ENCODE assay signal across 10 cellular contexts in the genomic region with DNA sequence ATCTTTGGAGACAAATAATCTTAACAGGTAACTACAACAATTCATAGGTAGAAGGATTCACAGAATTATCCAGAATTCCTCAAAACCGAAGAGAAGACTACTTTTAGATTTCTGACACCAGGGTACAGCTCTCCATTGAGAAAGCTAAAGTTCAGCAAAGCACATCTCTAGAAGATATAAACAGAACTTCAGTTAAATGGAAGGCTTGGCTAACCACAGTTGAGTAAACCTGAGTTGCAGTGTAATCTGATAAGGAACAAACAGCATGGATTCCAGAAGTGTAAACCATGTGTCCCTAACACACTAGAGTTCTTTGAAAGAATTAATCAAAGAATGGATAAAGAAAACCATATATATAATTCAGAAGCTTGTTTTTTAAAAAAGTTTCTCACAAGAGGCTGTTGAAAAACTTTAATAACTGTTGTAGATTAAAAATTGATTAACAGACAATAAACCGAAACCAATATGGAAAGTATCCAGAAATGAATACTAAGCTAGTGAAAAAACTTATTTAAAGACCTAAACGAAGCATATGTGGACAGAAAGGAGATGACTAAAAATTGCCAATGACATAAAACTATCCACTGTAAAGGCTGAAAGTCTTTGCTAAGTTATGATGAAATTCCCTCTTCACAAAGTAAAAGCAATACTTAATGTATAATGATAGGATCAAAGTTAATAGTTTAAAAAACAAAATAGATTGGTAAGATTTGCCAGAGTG. TPM values are rescaled to one million over a fixed set of nuclear protein-coding genes. Genes with fewer than 3 reads are reported as not detected.
DNase-seq lines count a peak whose midpoint lies in the region; ATAC-seq and TF ChIP-seq lines count a peak whose summit lies in the region.
"Had no signal": no experiment of that assay in that cellular context is flagged by ENCODE, and none has a peak within 500 bp of the region (broad histone marks: within the 10 kb centered on the region; RNA-seq: fewer than 3 reads in every experiment).

No MANE protein-coding gene starts in this region.

- TF ChIP-seq POLR2A in esophagus squamous epithelium (IDR thresholded peaks at IDR 0.05): no peak

- H3K27ac ChIP-seq in esophagus squamous epithelium: peak overlapping the region in 3 of 4 donors; percentile 78 to 87 (median 83)
- H3K27ac ChIP-seq in smooth muscle cell (ENCODE audit: low read depth): no peak overlapping the region

- peak; percentile 24 for ATAC-seq in activated CD4-positive, alpha-beta T cell treated with anti-CD3 and anti-CD28 coated beads for 36 hours
- no peak for ATAC-seq in HG03135 (IDR thresholded peaks at IDR 0.05; ENCODE audit: unreplicated experiment)

- WGBS in esophagus squamous epithelium, 2 donors: 33 to 42% methylated on average over 3 of the region's 3 CpGs
- 68% methylated on average over 3 of the region's 3 CpGs for WGBS in smooth muscle cell (ENCODE audit: low lambda C conversion rate)

- no peak overlapping the region for H3K4me3 Mint-ChIP-seq in activated CD4-positive, alpha-beta T cell treated with anti-CD3 and anti-CD28 coated beads for 36 hours

- H3K9ac ChIP-seq in smooth muscle cell (ENCODE audit: low read depth): no peak overlapping the region

- H3K36me3 Mint-ChIP-seq in activated CD4-positive, alpha-beta T cell treated with anti-CD3 and anti-CD28 coated beads for 36 hours (ENCODE audit: low read depth): no peaks in the 10 kb centered on the region

- H3K4me2 ChIP-seq in smooth muscle cell: peak overlapping the region; percentile 81

- POLR2A ChIA-PET in activated CD4-positive, alpha-beta T cell treated with anti-CD3 and anti-CD28 coated beads for 36 hours (lab: Charles Lee): interaction anchor here (1.4 to 1.6 kb wide), 4 partner anchors 31 to 81 kb away, joined by 4 read pairs; no protein-coding TSS in a partner anchor

- H3K27ac Mint-ChIP-seq in activated CD4-positive, alpha-beta T cell treated with anti-CD3 and anti-CD28 coated beads for 36 hours: peak overlapping the region; percentile 70

- no peaks in the 10 kb centered on the region for H4K20me1 ChIP-seq in smooth muscle cell (ENCODE audit: low read depth)

- TF ChIP-seq CTCF in esophagus squamous epithelium (IDR thresholded peaks at IDR 0.05) (no peak), smooth muscle cell (IDR thresholded peaks at IDR 0.05; ENCODE audit: borderline replicate concordance, insufficient read depth, poor library complexity, severe bottlenecking) (no peak), GM13977 (IDR thresholded peaks at IDR 0.05; ENCODE audit: extremely low read depth, insufficient read depth, missing control alignments) (no peak)

- in situ Hi-C loops in GM13977 (cut with MboI; ENCODE audit: low pct_unique_long_range_greater_than_20kb, low sequenced_read_pairs, unreplicated experiment): no loop called here

- H3K4me1 ChIP-seq in esophagus squamous epithelium (peaks cover 0 to 66% (median 4%) of the 10 kb centered on the region in 3 donors), smooth muscle cell (ENCODE audit: low read depth) (no peaks in the 10 kb centered on the region)

- H3K4me3 ChIP-seq in esophagus squamous epithelium (peak overlapping the region; percentile 6 to 60 (median 48)), smooth muscle cell (peak overlapping the region; percentile 61)

- H3K79me2 ChIP-seq in smooth muscle cell (ENCODE audit: low read depth): peaks cover 37% of the 10 kb centered on the region

- no peaks in the 10 kb centered on the region for H3K27me3 Mint-ChIP-seq in activated CD4-positive, alpha-beta T cell treated with anti-CD3 and anti-CD28 coated beads for 36 hours

- no peaks in the 10 kb centered on the region for H3F3A ChIP-seq in smooth muscle cell (ENCODE audit: low read depth)

- H3K9me3 ChIP-seq in esophagus squamous epithelium (no peaks in the 10 kb centered on the region), smooth muscle cell (replicated peaks; ENCODE audit: low read depth) (no peaks in the 10 kb centered on the region)

- no peaks in the 10 kb centered on the region for H3K9me3 Mint-ChIP-seq in activated CD4-positive, alpha-beta T cell treated with anti-CD3 and anti-CD28 coated beads for 36 hours (ENCODE audit: low read depth)

- DNase-seq in activated CD4-positive, alpha-beta T cell treated with anti-CD3 and anti-CD28 coated beads for 36 hours: no peak
- no peak for DNase-seq in activated CD4-positive, alpha-beta T cell treated with anti-CD3 and anti-CD28 coated beads, Interleukin-2, amount 50 U/mL, for 4 hours
- DNase-seq in RPMI7951 (ENCODE audit: low read depth): peak; percentile 31
- DNase-seq in esophagus squamous epithelium (lab: John Stamatoyannopoulos, UW): no peak
- no peak for DNase-seq in smooth muscle cell (lab: John Stamatoyannopoulos, UW; ENCODE audit: unreplicated experiment)
- no peak for DNase-seq in cerebellar nuclear complex (lab: John Stamatoyannopoulos, UW)
- no peak for DNase-seq in GM13977 (ENCODE audit: low spot score)
- DNase-seq: GOT3, MM.1S had no signal

- no peak overlapping the region for H2AFZ ChIP-seq in smooth muscle cell (ENCODE audit: low read depth)

- no peaks in the 10 kb centered on the region for H3K27me3 ChIP-seq in esophagus squamous epithelium
- no peaks in the 10 kb centered on the region for H3K27me3 ChIP-seq in smooth muscle cell (ENCODE audit: low read depth)

- H3K36me3 ChIP-seq in esophagus squamous epithelium (no peaks in the 10 kb centered on the region), smooth muscle cell (ENCODE audit: low read depth) (no peaks in the 10 kb centered on the region)

- CTCF ChIA-PET in activated CD4-positive, alpha-beta T cell treated with anti-CD3 and anti-CD28 coated beads for 36 hours (lab: Charles Lee): interaction anchor here (0.9 to 5.1 kb wide), 10 partner anchors 18 to 107 kb away, joined by 3 to 94 read pairs (median 4); a partner anchor contains a TSS

- intact Hi-C loops in activated CD4-positive, alpha-beta T cell treated with anti-CD3 and anti-CD28 coated beads for 36 hours (cut with DNase I, micrococcal nuclease): loop anchor here in 1 of 2 experiments (1.0 kb wide), 2 partner anchors 60 to 96 kb away; no protein-coding TSS in a partner anchor
- intact Hi-C loops in esophagus squamous epithelium (cut with DNase I): no loop called here

- peaks cover 37% of the 10 kb centered on the region for H3K4me1 Mint-ChIP-seq in activated CD4-positive, alpha-beta T cell treated with anti-CD3 and anti-CD28 coated beads for 36 hours

RNA-seq across cellular contexts. Expression of a gene that starts 4.3 kb away (rescaled TPM):
- total RNA-seq in activated CD4-positive, alpha-beta T cell treated with anti-CD3 and anti-CD28 coated beads for 36 hours: 1 to 10 TPM in 1 of 2 experiments, under 1 TPM in 1; 0.71 to 1.0 TPM
- 0.12 TPM in 1 of 2 replicates, not detected in the other for total RNA-seq in RPMI7951 (2014; rRNA removed; shearing (Covaris generic))
- 10 to 100 TPM in 1 of 4 donors, 1 to 10 TPM in 3; 6.4 to 13.8 (median 8.1) TPM for total RNA-seq in esophagus squamous epithelium
- total RNA-seq in smooth muscle cell: 3.2 and 3.8 TPM in 2 replicates
- 0.17 and 2.1 TPM in 2 replicates for polyA plus RNA-seq in smooth muscle cell
